In the genomic region with DNA sequence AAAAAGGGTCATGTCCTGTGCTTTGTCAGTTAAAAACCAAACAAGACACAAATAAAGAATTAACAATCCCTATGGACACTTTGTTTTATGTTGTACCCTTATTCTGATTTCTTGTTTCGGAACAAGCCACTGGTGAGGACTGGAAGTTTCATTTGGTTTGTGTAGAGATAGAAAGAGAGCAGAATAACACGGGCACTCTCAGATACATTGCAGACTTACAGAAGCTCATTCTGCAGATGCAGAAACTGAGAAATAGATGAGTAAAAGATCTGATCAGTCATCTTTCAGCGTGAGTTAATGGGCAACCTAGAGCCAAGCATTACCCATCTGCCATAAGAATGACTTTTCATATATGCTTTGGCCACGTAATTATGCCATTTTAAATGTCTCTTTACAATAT, we compare ENCODE assay signal across 32 cellular contexts.
"Had no signal": no experiment of that assay in that cellular context is flagged by ENCODE, and none has a peak within 500 bp of the region (broad histone marks: within the 10 kb centered on the region; RNA-seq: fewer than 3 reads in every experiment).

No MANE protein-coding gene starts in this region.

- H3K27ac ChIP-seq: adrenal gland, ascending aorta, body of pancreas, brain microvascular endothelial cell, breast epithelium, cardiac muscle cell had no signal

- ATAC-seq: activated naive CD4-positive, alpha-beta T cell treated with anti-CD3 and anti-CD28 coated beads, Interleukin-2, amount 50 U/mL, for 72 hours; activated naive CD8-positive, alpha-beta T cell treated with anti-CD3 and anti-CD28 coated beads, Interleukin-2, amount 50 U/mL, for 24 hours; activated T-cell treated with anti-CD3 and anti-CD28 coated beads, Interleukin-2, amount 50 U/mL, for 4 hours; activated T-cell treated with anti-CD3 and anti-CD28 coated beads, Interleukin-2, amount 50 U/mL, for 72 hours; activated T-helper 17 cell treated with anti-CD3 and anti-CD28 coated beads, Interleukin-2, amount 50 U/mL, for 72 hours; body of pancreas had no signal

- H3K36me3 ChIP-seq: adrenal gland, ascending aorta, brain microvascular endothelial cell, breast epithelium, cardiac muscle cell had no signal

- H3K27me3 ChIP-seq: adrenal gland, ascending aorta, body of pancreas, brain microvascular endothelial cell, breast epithelium, cardiac muscle cell had no signal

- DNase-seq: activated effector memory CD4-positive, alpha-beta T cell treated with anti-CD3 and anti-CD28 coated beads, Interleukin-2, amount 50 U/mL, for 16 hours; activated effector memory CD4-positive, alpha-beta T cell treated with Interleukin-2 at 50 U/mL for 16 hours; activated gamma-delta T cell; activated gamma-delta T cell treated with Interleukin-2 at 50 U/mL for 16 hours; activated naive CD4-positive, alpha-beta T cell; activated naive CD4-positive, alpha-beta T cell treated with anti-CD3 and anti-CD28 coated beads for 36 hours; activated naive CD4-positive, alpha-beta T cell treated with anti-CD3 and anti-CD28 coated beads, Interleukin-2, amount 10 ng/mL, durations not matched to agents 7 days and 5 days; activated naive CD4-positive, alpha-beta T cell treated with anti-CD3 and anti-CD28 coated beads, Interleukin-2, amount 50 U/mL, for 16 hours; activated naive CD4-positive, alpha-beta T cell treated with Interleukin-2 at 50 U/mL for 16 hours; activated naive CD8-positive, alpha-beta T cell treated with anti-CD3 and anti-CD28 coated beads for 36 hours; activated naive CD8-positive, alpha-beta T cell treated with anti-CD3 and anti-CD28 coated beads, Interleukin-2, amount 10 ng/mL, durations not matched to agents 7 days and 5 days; activated naive CD8-positive, alpha-beta T cell treated with anti-CD3 and anti-CD28 coated beads, Interleukin-2, amount 50 U/mL, for 24 hours; activated T-cell treated with anti-CD3 and anti-CD28 coated beads, Interleukin-2, amount 50 U/mL, for 1 hour; activated T-cell treated with anti-CD3 and anti-CD28 coated beads, Interleukin-2, amount 50 U/mL, for 24 hours; activated T-cell treated with anti-CD3 and anti-CD28 coated beads, Interleukin-2, amount 50 U/mL, for 4 hours; activated T-cell treated with anti-CD3 and anti-CD28 coated beads, Interleukin-2, amount 50 U/mL, for 48 hours; activated T-cell treated with anti-CD3 and anti-CD28 coated beads, Interleukin-2, amount 50 U/mL, for 72 hours; adrenal gland; amniotic stem cell; amygdala; anterior cingulate cortex; aorta; body of pancreas; brain microvascular endothelial cell; caudate nucleus; central memory CD4-positive, alpha-beta T cell; cerebellar nuclear complex had no signal

- H3K4me3 ChIP-seq: adrenal gland, ascending aorta, body of pancreas, breast epithelium, cardiac muscle cell had no signal

- H3K9me3 ChIP-seq: adrenal gland, ascending aorta, body of pancreas, breast epithelium had no signal

- H3K4me1 ChIP-seq: adrenal gland, ascending aorta, body of pancreas, breast epithelium had no signal
